ENCODE assay signal across 10 cellular contexts in the genomic region with DNA sequence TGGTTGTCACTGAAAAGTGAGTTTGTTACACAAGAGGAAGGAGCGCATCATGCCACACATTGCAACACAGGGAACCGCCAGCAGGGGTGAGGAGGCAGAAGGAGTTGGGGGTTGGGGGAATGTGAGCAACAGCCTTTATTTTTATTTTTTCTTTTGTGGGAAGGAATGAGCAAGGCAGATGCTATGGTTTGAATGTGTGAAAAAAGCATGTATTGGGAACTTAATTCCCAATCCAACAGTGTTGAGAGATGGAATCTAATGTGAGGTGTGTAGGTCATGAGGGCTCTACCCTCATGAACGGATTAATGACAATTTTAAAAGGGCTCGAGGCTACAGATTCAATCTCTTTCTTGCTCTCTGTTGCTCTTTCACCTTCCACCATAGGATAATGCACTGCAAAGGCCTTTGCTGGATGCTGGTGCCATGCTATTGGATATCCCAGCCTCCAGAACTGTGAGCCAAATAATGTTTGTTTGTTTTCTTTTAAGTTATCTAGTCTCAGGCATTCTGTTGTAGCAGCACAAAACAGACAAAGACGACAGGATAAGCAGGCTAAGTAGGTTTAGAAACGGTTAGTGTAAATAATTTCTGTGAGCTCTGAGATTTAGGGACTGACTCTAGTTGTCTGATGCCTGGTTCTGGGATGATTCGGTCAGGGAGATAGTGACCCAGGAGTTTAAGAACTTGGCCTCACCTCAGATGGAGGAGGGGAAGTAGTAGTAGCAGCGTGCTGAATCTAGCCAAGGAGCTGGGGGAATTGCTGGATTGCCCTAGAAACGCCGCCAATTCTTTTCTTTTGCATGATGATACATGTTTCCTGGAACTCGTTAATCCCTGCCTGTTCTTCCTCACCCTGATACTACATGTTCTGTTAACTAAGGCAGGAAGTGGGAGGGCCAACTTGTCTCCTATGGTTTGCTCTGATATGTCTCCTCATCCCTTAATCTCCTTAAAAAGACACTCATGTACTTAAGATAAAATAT.
DNase-seq lines count a peak whose midpoint lies in the region; ATAC-seq, FAIRE-seq and TF ChIP-seq lines count a peak whose summit lies in the region.
"Had no signal": no experiment of that assay in that cellular context is flagged by ENCODE, and none has a peak within 500 bp of the region (broad histone marks: within the 10 kb centered on the region; RNA-seq: fewer than 3 reads in every experiment).

No MANE protein-coding gene starts in this region.

- H3K27me3 Mint-ChIP-seq in astrocyte (ENCODE audit: low read depth, unreplicated experiment) (no peaks in the 10 kb centered on the region), osteocyte (ENCODE audit: unreplicated experiment) (no peaks in the 10 kb centered on the region)
- H3K27me3 Mint-ChIP-seq in activated CD8-positive, alpha-beta T cell treated with anti-CD3 and anti-CD28 coated beads, Interleukin-2, amount 10 ng/mL, durations not matched to agents 7 days and 5 days (ENCODE audit: low read depth), result no peaks in the 10 kb centered on the region
- H3K27me3 Mint-ChIP-seq: activated B cell treated with CpG ODN at 0.5 μM for 24 hours; effector memory CD8-positive, alpha-beta T cell had no signal

- CTCF ChIA-PET in activated CD8-positive, alpha-beta T cell treated with anti-CD3 and anti-CD28 coated beads, Interleukin-2, amount 10 ng/mL, durations not matched to agents 7 days and 5 days (lab: Charles Lee), result no interaction called here

- H3K27ac Mint-ChIP-seq in astrocyte (ENCODE audit: unreplicated experiment), result peak overlapping the region; percentile 20
- no peak overlapping the region for H3K27ac Mint-ChIP-seq in osteocyte (ENCODE audit: unreplicated experiment)
- H3K27ac Mint-ChIP-seq in activated CD8-positive, alpha-beta T cell treated with anti-CD3 and anti-CD28 coated beads, Interleukin-2, amount 10 ng/mL, durations not matched to agents 7 days and 5 days, result no peak overlapping the region
- H3K27ac Mint-ChIP-seq: activated B cell treated with CpG ODN at 0.5 μM for 24 hours; effector memory CD8-positive, alpha-beta T cell had no signal

- H3K4me1 Mint-ChIP-seq in astrocyte (ENCODE audit: low read depth, unreplicated experiment) (peaks cover 29% of the 10 kb centered on the region), osteocyte (ENCODE audit: unreplicated experiment) (peaks cover 10% of the 10 kb centered on the region)
- no peaks in the 10 kb centered on the region for H3K4me1 Mint-ChIP-seq in activated CD8-positive, alpha-beta T cell treated with anti-CD3 and anti-CD28 coated beads, Interleukin-2, amount 10 ng/mL, durations not matched to agents 7 days and 5 days (ENCODE audit: low read depth)
- H3K4me1 Mint-ChIP-seq: activated B cell treated with CpG ODN at 0.5 μM for 24 hours had no signal

- POLR2A ChIA-PET in activated CD8-positive, alpha-beta T cell treated with anti-CD3 and anti-CD28 coated beads, Interleukin-2, amount 10 ng/mL, durations not matched to agents 7 days and 5 days (lab: Charles Lee), result no interaction called here

- H3K79me2 ChIP-seq in astrocyte (ENCODE audit: insufficient read depth, low read length), result no peaks in the 10 kb centered on the region

- H3K27ac ChIP-seq in HUES6 (ENCODE audit: low read depth, low read length) (peak overlapping the region; percentile 31; the same call in 1 of the 2 replicates), astrocyte (ENCODE audit: low read depth, low read length) (no peak overlapping the region)

- FAIRE-seq in astrocyte (lab: Jason Lieb, UNC), result no peak

- H3K9ac ChIP-seq in HUES6 (ENCODE audit: low read length) (peak overlapping the region; percentile 48), astrocyte (ENCODE audit: low read length) (no peak overlapping the region)

- peak overlapping the region; percentile 33 for H3K4me2 ChIP-seq in astrocyte (ENCODE audit: low read length)

- H3K36me3 ChIP-seq in HUES6 (ENCODE audit: control insufficient read depth, insufficient read depth, low read length) (peaks cover 3% of the 10 kb centered on the region; the same call in 1 of the 2 replicates), astrocyte (ENCODE audit: insufficient read depth, low read length) (no peaks in the 10 kb centered on the region)

- H3K36me3 Mint-ChIP-seq in astrocyte (ENCODE audit: low read depth, unreplicated experiment), result no peaks in the 10 kb centered on the region
- H3K36me3 Mint-ChIP-seq in osteocyte (ENCODE audit: unreplicated experiment), result no peaks in the 10 kb centered on the region
- H3K36me3 Mint-ChIP-seq in activated CD8-positive, alpha-beta T cell treated with anti-CD3 and anti-CD28 coated beads, Interleukin-2, amount 10 ng/mL, durations not matched to agents 7 days and 5 days (ENCODE audit: low read depth), result no peaks in the 10 kb centered on the region

- H3K4me3 ChIP-seq in HUES6 (ENCODE audit: low read depth, low read length) (no peak overlapping the region), astrocyte (ENCODE audit: insufficient read depth, low read depth, low read length) (no peak overlapping the region)

- peak overlapping the region; percentile 3 for H2AFZ ChIP-seq in astrocyte (ENCODE audit: low read depth, low read length)

- DNase-seq in EL, result peak; percentile 38
- DNase-seq in astrocyte (ENCODE audit: low read depth), result peak; percentile 18
- peak; percentile 12 for DNase-seq in mucosa of gallbladder (ENCODE audit: low spot score)
- DNase-seq in osteocyte (ENCODE audit: extremely low spot score, unreplicated experiment), result no peak
- no peak for DNase-seq in NCI-H2171 treated with DMSO at 0.1 percent for 48 hours (lab: John Stamatoyannopoulos, UW)
- DNase-seq in activated CD8-positive, alpha-beta T cell treated with anti-CD3 and anti-CD28 coated beads, Interleukin-2, amount 10 ng/mL, durations not matched to agents 7 days and 5 days, result no peak
- DNase-seq: activated B cell treated with CpG ODN at 0.5 μM for 24 hours; effector memory CD8-positive, alpha-beta T cell had no signal

- H3K9me3 Mint-ChIP-seq in astrocyte (ENCODE audit: unreplicated experiment), result peaks cover 2% of the 10 kb centered on the region
- no peaks in the 10 kb centered on the region for H3K9me3 Mint-ChIP-seq in osteocyte (ENCODE audit: unreplicated experiment)
- no peaks in the 10 kb centered on the region for H3K9me3 Mint-ChIP-seq in activated CD8-positive, alpha-beta T cell treated with anti-CD3 and anti-CD28 coated beads, Interleukin-2, amount 10 ng/mL, durations not matched to agents 7 days and 5 days (ENCODE audit: insufficient read depth)
- H3K9me3 Mint-ChIP-seq: activated B cell treated with CpG ODN at 0.5 μM for 24 hours had no signal

- H3K4me3 Mint-ChIP-seq in astrocyte (ENCODE audit: unreplicated experiment), result no peak overlapping the region
- no peak overlapping the region for H3K4me3 Mint-ChIP-seq in osteocyte (ENCODE audit: unreplicated experiment)
- H3K4me3 Mint-ChIP-seq in activated CD8-positive, alpha-beta T cell treated with anti-CD3 and anti-CD28 coated beads, Interleukin-2, amount 10 ng/mL, durations not matched to agents 7 days and 5 days, result no peak overlapping the region
- H3K4me3 Mint-ChIP-seq: activated B cell treated with CpG ODN at 0.5 μM for 24 hours; effector memory CD8-positive, alpha-beta T cell had no signal

- ATAC-seq in GM18517 (IDR thresholded peaks at IDR 0.05; ENCODE audit: unreplicated experiment), result no peak
- no peak for ATAC-seq in activated CD8-positive, alpha-beta T cell treated with anti-CD3 and anti-CD28 coated beads, Interleukin-2, amount 10 ng/mL, durations not matched to agents 7 days and 5 days
- ATAC-seq: effector memory CD8-positive, alpha-beta T cell had no signal

- H3K27me3 ChIP-seq in HUES6 (ENCODE audit: control insufficient read depth, insufficient read depth, low read length), result no peaks in the 10 kb centered on the region
- H3K27me3 ChIP-seq in astrocyte (ENCODE audit: insufficient read depth, low read length), result no peaks in the 10 kb centered on the region

- H3K4me1 ChIP-seq in HUES6 (ENCODE audit: control insufficient read depth, insufficient read depth, low read length) (peaks cover 25% of the 10 kb centered on the region), astrocyte (ENCODE audit: insufficient read depth, low read length) (peaks cover 7% of the 10 kb centered on the region)

- H3K9me3 ChIP-seq in HUES6 (ENCODE audit: control insufficient read depth, insufficient read depth, low read depth, low read length) (0 out of 2 replicates have a peak, but pooled peaks cover 3% of the 10 kb centered on the region), astrocyte (ENCODE audit: insufficient read depth, low read depth, low read length) (no peaks in the 10 kb centered on the region)

- no peaks in the 10 kb centered on the region for H4K20me1 ChIP-seq in astrocyte (ENCODE audit: insufficient read depth, low read length)

- TF ChIP-seq CTCF in astrocyte (IDR thresholded peaks at IDR 0.05; ENCODE audit: insufficient read depth, low read depth, low read length) (peak; percentile 18), osteocyte (IDR thresholded peaks at IDR 0.05) (no peak)

Comparison
In these comparisons a context has a peak if more than half of its experiments do, and no peak if none do; other contexts are left out.
1. DNase-seq: peak in EL (single experiment), astrocyte (single experiment) and mucosa of gallbladder (single experiment); none in osteocyte (single experiment), NCI-H2171 treated with DMSO at 0.1 percent for 48 hours (single experiment) and activated CD8-positive, alpha-beta T cell treated with anti-CD3 and anti-CD28 coated beads, Interleukin-2, amount 10 ng/mL, durations not matched to agents 7 days and 5 days (single experiment).